ENCODE assay signal across 1 cellular context in the genomic region with DNA sequence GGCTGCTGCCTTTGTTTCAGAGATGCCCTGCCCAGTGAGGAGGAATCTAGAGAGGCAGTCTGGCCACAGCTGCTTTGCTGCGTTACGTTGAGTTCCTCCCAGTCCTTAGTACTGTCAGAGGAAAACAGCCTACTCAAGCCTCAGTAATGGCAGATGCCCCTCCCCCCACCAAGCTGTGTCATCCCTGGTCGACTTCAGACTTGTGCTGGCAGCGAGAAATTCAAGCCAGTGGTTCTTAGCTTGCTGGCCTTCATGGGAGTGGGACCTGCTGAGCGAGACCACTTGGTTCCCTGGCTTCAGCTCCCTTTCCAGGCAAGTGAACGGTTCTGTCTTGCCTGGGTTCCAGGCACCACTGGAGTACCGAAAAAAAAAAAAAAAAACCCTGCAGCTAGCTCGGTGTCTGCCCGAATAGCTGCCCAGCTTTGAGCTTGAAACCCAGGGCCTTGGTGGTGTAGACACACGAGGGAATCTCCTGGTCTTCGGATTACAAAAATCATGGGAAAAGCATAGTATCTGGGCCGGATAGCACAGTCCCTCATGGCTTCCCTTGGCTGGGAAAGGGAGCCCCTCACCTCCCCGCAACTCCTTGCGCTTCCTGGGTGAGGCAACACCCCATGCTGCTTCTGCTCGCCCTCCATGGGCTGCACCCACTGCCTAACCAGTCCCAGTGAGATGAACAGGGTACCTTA.
TF ChIP-seq lines count a peak whose summit lies in the region.

No MANE protein-coding gene starts in this region.

TF ChIP-seq in K562, 482 proteins besides CTCF, POLR2A, EP300 and RAD21 (continued from another document and continues in another):
- TF ChIP-seq, protein P1, sequence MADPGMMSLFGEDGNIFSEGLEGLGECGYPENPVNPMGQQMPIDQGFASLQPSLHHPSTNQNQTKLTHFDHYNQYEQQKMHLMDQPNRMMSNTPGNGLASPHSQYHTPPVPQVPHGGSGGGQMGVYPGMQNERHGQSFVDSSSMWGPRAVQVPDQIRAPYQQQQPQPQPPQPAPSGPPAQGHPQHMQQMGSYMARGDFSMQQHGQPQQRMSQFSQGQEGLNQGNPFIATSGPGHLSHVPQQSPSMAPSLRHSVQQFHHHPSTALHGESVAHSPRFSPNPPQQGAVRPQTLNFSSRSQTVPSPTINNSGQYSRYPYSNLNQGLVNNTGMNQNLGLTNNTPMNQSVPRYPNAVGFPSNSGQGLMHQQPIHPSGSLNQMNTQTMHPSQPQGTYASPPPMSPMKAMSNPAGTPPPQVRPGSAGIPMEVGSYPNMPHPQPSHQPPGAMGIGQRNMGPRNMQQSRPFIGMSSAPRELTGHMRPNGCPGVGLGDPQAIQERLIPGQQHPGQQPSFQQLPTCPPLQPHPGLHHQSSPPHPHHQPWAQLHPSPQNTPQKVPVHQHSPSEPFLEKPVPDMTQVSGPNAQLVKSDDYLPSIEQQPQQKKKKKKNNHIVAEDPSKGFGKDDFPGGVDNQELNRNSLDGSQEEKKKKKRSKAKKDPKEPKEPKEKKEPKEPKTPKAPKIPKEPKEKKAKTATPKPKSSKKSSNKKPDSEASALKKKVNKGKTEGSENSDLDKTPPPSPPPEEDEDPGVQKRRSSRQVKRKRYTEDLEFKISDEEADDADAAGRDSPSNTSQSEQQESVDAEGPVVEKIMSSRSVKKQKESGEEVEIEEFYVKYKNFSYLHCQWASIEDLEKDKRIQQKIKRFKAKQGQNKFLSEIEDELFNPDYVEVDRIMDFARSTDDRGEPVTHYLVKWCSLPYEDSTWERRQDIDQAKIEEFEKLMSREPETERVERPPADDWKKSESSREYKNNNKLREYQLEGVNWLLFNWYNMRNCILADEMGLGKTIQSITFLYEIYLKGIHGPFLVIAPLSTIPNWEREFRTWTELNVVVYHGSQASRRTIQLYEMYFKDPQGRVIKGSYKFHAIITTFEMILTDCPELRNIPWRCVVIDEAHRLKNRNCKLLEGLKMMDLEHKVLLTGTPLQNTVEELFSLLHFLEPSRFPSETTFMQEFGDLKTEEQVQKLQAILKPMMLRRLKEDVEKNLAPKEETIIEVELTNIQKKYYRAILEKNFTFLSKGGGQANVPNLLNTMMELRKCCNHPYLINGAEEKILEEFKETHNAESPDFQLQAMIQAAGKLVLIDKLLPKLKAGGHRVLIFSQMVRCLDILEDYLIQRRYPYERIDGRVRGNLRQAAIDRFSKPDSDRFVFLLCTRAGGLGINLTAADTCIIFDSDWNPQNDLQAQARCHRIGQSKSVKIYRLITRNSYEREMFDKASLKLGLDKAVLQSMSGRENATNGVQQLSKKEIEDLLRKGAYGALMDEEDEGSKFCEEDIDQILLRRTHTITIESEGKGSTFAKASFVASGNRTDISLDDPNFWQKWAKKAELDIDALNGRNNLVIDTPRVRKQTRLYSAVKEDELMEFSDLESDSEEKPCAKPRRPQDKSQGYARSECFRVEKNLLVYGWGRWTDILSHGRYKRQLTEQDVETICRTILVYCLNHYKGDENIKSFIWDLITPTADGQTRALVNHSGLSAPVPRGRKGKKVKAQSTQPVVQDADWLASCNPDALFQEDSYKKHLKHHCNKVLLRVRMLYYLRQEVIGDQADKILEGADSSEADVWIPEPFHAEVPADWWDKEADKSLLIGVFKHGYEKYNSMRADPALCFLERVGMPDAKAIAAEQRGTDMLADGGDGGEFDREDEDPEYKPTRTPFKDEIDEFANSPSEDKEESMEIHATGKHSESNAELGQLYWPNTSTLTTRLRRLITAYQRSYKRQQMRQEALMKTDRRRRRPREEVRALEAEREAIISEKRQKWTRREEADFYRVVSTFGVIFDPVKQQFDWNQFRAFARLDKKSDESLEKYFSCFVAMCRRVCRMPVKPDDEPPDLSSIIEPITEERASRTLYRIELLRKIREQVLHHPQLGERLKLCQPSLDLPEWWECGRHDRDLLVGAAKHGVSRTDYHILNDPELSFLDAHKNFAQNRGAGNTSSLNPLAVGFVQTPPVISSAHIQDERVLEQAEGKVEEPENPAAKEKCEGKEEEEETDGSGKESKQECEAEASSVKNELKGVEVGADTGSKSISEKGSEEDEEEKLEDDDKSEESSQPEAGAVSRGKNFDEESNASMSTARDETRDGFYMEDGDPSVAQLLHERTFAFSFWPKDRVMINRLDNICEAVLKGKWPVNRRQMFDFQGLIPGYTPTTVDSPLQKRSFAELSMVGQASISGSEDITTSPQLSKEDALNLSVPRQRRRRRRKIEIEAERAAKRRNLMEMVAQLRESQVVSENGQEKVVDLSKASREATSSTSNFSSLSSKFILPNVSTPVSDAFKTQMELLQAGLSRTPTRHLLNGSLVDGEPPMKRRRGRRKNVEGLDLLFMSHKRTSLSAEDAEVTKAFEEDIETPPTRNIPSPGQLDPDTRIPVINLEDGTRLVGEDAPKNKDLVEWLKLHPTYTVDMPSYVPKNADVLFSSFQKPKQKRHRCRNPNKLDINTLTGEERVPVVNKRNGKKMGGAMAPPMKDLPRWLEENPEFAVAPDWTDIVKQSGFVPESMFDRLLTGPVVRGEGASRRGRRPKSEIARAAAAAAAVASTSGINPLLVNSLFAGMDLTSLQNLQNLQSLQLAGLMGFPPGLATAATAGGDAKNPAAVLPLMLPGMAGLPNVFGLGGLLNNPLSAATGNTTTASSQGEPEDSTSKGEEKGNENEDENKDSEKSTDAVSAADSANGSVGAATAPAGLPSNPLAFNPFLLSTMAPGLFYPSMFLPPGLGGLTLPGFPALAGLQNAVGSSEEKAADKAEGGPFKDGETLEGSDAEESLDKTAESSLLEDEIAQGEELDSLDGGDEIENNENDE (IDR thresholded peaks at IDR 0.05; ENCODE audit: low read depth, low read length) = no peak
- no peak for TF ChIP-seq WHSC1 (IDR thresholded peaks at IDR 0.05; ENCODE audit: low read length)
- no peak; the same call in 1 of the 2 replicates for TF ChIP-seq BACH1 (tag; IDR thresholded peaks at IDR 0.05)
- TF ChIP-seq, protein P2, sequence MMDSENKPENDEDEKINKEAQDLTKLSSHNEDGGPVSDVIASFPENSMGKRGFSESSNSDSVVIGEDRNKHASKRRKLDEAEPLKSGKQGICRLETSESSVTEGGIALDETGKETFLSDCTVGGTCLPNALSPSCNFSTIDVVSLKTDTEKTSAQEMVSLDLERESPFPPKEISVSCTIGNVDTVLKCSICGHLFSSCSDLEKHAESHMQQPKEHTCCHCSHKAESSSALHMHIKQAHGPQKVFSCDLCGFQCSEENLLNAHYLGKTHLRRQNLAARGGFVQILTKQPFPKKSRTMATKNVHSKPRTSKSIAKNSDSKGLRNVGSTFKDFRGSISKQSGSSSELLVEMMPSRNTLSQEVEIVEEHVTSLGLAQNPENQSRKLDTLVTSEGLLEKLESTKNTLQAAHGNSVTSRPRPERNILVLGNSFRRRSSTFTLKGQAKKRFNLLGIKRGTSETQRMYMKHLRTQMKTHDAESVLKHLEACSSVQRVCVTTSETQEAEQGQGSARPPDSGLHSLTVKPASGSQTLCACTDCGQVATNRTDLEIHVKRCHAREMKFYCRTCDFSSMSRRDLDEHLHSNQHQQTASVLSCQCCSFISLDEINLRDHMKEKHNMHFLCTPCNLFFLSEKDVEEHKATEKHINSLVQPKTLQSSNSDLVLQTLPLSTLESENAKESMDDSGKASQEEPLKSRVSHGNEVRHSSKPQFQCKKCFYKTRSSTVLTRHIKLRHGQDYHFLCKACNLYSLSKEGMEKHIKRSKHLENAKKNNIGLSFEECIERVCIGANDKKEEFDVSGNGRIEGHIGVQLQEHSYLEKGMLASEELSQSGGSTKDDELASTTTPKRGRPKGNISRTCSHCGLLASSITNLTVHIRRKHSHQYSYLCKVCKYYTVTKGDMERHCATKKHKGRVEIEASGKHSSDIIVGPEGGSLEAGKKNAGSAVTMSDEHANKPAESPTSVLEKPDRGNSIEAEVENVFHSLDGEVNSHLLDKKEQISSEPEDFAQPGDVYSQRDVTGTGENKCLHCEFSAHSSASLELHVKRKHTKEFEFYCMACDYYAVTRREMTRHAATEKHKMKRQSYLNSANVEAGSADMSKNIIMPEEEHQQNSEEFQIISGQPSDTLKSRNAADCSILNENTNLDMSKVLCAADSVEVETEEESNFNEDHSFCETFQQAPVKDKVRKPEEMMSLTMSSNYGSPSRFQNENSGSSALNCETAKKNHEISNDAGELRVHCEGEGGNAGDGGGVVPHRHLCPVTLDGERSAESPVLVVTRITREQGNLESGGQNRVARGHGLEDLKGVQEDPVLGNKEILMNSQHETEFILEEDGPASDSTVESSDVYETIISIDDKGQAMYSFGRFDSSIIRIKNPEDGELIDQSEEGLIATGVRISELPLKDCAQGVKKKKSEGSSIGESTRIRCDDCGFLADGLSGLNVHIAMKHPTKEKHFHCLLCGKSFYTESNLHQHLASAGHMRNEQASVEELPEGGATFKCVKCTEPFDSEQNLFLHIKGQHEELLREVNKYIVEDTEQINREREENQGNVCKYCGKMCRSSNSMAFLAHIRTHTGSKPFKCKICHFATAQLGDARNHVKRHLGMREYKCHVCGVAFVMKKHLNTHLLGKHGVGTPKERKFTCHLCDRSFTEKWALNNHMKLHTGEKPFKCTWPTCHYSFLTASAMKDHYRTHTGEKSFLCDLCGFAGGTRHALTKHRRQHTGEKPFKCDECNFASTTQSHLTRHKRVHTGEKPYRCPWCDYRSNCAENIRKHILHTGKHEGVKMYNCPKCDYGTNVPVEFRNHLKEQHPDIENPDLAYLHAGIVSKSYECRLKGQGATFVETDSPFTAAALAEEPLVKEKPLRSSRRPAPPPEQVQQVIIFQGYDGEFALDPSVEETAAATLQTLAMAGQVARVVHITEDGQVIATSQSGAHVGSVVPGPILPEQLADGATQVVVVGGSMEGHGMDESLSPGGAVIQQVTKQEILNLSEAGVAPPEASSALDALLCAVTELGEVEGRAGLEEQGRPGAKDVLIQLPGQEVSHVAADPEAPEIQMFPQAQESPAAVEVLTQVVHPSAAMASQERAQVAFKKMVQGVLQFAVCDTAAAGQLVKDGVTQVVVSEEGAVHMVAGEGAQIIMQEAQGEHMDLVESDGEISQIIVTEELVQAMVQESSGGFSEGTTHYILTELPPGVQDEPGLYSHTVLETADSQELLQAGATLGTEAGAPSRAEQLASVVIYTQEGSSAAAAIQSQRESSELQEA (IDR thresholded peaks at IDR 0.05; ENCODE audit: low read depth) = no peak
- TF ChIP-seq BRD4 (IDR thresholded peaks at IDR 0.05) = peak; percentile 76; the same call in 1 of the 2 replicates
- no peak for TF ChIP-seq TARDBP (IDR thresholded peaks at IDR 0.05)
- TF ChIP-seq FUS (optimal IDR thresholded peaks at IDR 0.05; ENCODE audit: low read depth, low read length) = no peak
- no peak for TF ChIP-seq FOXK1 (CRISPR knock-in tag; IDR thresholded peaks at IDR 0.05; ENCODE audit: borderline replicate concordance)
- TF ChIP-seq, protein P3, sequence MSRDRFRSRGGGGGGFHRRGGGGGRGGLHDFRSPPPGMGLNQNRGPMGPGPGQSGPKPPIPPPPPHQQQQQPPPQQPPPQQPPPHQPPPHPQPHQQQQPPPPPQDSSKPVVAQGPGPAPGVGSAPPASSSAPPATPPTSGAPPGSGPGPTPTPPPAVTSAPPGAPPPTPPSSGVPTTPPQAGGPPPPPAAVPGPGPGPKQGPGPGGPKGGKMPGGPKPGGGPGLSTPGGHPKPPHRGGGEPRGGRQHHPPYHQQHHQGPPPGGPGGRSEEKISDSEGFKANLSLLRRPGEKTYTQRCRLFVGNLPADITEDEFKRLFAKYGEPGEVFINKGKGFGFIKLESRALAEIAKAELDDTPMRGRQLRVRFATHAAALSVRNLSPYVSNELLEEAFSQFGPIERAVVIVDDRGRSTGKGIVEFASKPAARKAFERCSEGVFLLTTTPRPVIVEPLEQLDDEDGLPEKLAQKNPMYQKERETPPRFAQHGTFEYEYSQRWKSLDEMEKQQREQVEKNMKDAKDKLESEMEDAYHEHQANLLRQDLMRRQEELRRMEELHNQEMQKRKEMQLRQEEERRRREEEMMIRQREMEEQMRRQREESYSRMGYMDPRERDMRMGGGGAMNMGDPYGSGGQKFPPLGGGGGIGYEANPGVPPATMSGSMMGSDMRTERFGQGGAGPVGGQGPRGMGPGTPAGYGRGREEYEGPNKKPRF (IDR thresholded peaks at IDR 0.05; ENCODE audit: low read depth, low read length) = no peak
- no peak for TF ChIP-seq ZNF146 (CRISPR knock-in tag; IDR thresholded peaks at IDR 0.05; ENCODE audit: unreplicated experiment)
- no peak for TF ChIP-seq TCF7L2 (IDR thresholded peaks at IDR 0.05; ENCODE audit: low read depth, low read length)
- no peak for TF ChIP-seq FIP1L1 (IDR thresholded peaks at IDR 0.05; ENCODE audit: low read depth, low read length, poor library complexity, severe bottlenecking)
- TF ChIP-seq NCOA1 (IDR thresholded peaks at IDR 0.05; ENCODE audit: low read depth) = no peak; the same call in 1 of the 2 replicates
- TF ChIP-seq PRMT5 (CRISPR knock-in tag; IDR thresholded peaks at IDR 0.05) = no peak
- no peak for TF ChIP-seq POLR2AphosphoS2 (IDR thresholded peaks at IDR 0.05; ENCODE audit: low read length)
- TF ChIP-seq RBM15 (IDR thresholded peaks at IDR 0.05; ENCODE audit: insufficient read depth, low read length) = no peak
- TF ChIP-seq MBD2 (IDR thresholded peaks at IDR 0.05; ENCODE audit: borderline replicate concordance, low read depth) = no peak
- TF ChIP-seq, protein P4, sequence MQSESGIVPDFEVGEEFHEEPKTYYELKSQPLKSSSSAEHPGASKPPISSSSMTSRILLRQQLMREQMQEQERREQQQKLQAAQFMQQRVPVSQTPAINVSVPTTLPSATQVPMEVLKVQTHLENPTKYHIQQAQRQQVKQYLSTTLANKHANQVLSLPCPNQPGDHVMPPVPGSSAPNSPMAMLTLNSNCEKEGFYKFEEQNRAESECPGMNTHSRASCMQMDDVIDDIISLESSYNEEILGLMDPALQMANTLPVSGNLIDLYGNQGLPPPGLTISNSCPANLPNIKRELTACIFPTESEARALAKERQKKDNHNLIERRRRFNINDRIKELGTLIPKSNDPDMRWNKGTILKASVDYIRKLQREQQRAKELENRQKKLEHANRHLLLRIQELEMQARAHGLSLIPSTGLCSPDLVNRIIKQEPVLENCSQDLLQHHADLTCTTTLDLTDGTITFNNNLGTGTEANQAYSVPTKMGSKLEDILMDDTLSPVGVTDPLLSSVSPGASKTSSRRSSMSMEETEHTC (IDR thresholded peaks at IDR 0.05) = no peak
- TF ChIP-seq, protein P5, sequence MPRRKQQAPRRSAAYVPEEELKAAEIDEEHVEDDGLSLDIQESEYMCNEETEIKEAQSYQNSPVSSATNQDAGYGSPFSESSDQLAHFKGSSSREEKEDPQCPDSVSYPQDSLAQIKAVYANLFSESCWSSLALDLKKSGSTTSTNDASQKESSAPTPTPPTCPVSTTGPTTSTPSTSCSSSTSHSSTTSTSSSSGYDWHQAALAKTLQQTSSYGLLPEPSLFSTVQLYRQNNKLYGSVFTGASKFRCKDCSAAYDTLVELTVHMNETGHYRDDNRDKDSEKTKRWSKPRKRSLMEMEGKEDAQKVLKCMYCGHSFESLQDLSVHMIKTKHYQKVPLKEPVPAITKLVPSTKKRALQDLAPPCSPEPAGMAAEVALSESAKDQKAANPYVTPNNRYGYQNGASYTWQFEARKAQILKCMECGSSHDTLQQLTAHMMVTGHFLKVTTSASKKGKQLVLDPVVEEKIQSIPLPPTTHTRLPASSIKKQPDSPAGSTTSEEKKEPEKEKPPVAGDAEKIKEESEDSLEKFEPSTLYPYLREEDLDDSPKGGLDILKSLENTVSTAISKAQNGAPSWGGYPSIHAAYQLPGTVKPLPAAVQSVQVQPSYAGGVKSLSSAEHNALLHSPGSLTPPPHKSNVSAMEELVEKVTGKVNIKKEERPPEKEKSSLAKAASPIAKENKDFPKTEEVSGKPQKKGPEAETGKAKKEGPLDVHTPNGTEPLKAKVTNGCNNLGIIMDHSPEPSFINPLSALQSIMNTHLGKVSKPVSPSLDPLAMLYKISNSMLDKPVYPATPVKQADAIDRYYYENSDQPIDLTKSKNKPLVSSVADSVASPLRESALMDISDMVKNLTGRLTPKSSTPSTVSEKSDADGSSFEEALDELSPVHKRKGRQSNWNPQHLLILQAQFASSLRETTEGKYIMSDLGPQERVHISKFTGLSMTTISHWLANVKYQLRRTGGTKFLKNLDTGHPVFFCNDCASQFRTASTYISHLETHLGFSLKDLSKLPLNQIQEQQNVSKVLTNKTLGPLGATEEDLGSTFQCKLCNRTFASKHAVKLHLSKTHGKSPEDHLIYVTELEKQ (CRISPR knock-in tag; IDR thresholded peaks at IDR 0.05) = no peak
- TF ChIP-seq PCBP2 (IDR thresholded peaks at IDR 0.05; ENCODE audit: low read depth, low read length, poor library complexity, severe bottlenecking) = no peak
- peak; percentile 25; the same call in 1 of the 2 replicates for TF ChIP-seq NFIC (IDR thresholded peaks at IDR 0.05)
- TF ChIP-seq GTF2E2 (tag; IDR thresholded peaks at IDR 0.05) = peak; percentile 77
